Comparison of ENCODE assay signal across 22 cellular contexts in the genomic region with DNA sequence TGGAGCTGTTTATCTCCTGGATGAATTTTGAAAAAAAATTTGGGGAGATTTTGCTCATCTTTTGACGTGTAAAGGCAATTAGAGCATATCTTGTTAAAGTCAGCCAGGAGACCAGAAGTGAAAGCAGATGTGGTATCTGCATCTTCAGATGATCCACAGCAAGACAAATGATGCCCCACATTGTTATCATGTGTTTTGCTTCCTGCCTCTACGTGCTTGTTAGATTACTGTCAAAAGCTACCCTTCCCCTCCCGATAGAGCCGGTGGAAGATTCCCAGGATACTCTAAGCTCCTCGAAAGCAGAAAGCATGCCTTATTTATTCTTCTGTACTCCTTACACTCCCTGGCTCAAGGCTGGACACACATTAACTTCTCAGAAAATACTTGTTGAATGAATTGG. TPM values are rescaled to one million over a fixed set of nuclear protein-coding genes. Genes with fewer than 3 reads are reported as not detected.
"Had no signal": no experiment of that assay in that cellular context is flagged by ENCODE, and none has a peak within 500 bp of the region (broad histone marks: within the 10 kb centered on the region; RNA-seq: fewer than 3 reads in every experiment).

No MANE protein-coding gene starts in this region.

- H3K27me3 Mint-ChIP-seq: activated B cell treated with CpG ODN at 0.5 μM for 24 hours; activated CD8-positive, alpha-beta memory T cell treated with anti-CD3 and anti-CD28 coated beads, Interleukin-2, amount 10 ng/mL, durations not matched to agents 7 days and 5 days; activated T-helper 17 cell treated with anti-CD3 and anti-CD28 coated beads, Interleukin-2, amount 50 U/mL, for 72 hours; stimulated activated naive CD8-positive, alpha-beta T cell treated with anti-CD3 and anti-CD28 coated beads, Interleukin-15, Interleukin-2, amounts not matched to agents 100 ng/mL and 50 ng/mL, for 24 hours had no signal

- H3K9me3 ChIP-seq: body of pancreas, prostate gland, tibial nerve, uterus had no signal

- H3K4me1 Mint-ChIP-seq: activated B cell treated with CpG ODN at 0.5 μM for 24 hours; activated T-helper 17 cell treated with anti-CD3 and anti-CD28 coated beads, Interleukin-2, amount 50 U/mL, for 72 hours; naive B cell had no signal

- FAIRE-seq: frontal cortex, kidney had no signal

- DNase-seq: activated B cell treated with CpG ODN at 0.5 μM for 24 hours; activated CD4-positive, alpha-beta memory T cell treated with anti-CD3 and anti-CD28 coated beads, Interleukin-2, amount 10 ng/mL, durations not matched to agents 7 days and 5 days; activated CD4-positive, alpha-beta T cell treated with anti-CD3 and anti-CD28 coated beads for 4 hours; activated CD8-positive, alpha-beta memory T cell treated with anti-CD3 and anti-CD28 coated beads, Interleukin-2, amount 10 ng/mL, durations not matched to agents 7 days and 5 days; activated naive CD4-positive, alpha-beta T cell treated with Interleukin-2 at 50 U/mL for 16 hours; activated naive CD8-positive, alpha-beta T cell treated with anti-CD3 and anti-CD28 coated beads, Interleukin-2, amount 10 ng/mL, durations not matched to agents 7 days and 5 days; body of pancreas; effector memory CD8-positive, alpha-beta T cell; hypothalamus; kidney; left ventricle myocardium superior; naive B cell; right cardiac atrium; T-helper 9 cell; uterus had no signal

- H3K4me3 Mint-ChIP-seq: activated B cell treated with CpG ODN at 0.5 μM for 24 hours; activated CD4-positive, alpha-beta memory T cell treated with anti-CD3 and anti-CD28 coated beads, Interleukin-2, amount 10 ng/mL, durations not matched to agents 7 days and 5 days; activated CD8-positive, alpha-beta memory T cell treated with anti-CD3 and anti-CD28 coated beads, Interleukin-2, amount 10 ng/mL, durations not matched to agents 7 days and 5 days; activated naive CD8-positive, alpha-beta T cell treated with anti-CD3 and anti-CD28 coated beads, Interleukin-2, amount 10 ng/mL, durations not matched to agents 7 days and 5 days; activated T-helper 17 cell treated with anti-CD3 and anti-CD28 coated beads, Interleukin-2, amount 50 U/mL, for 72 hours; effector memory CD8-positive, alpha-beta T cell; naive B cell; neural crest cell; stimulated activated naive CD8-positive, alpha-beta T cell treated with anti-CD3 and anti-CD28 coated beads, Interleukin-15, Interleukin-2, amounts not matched to agents 100 ng/mL and 50 ng/mL, for 24 hours had no signal

- ATAC-seq: activated CD8-positive, alpha-beta memory T cell treated with anti-CD3 and anti-CD28 coated beads, Interleukin-2, amount 10 ng/mL, durations not matched to agents 7 days and 5 days; activated T-helper 17 cell treated with anti-CD3 and anti-CD28 coated beads, Interleukin-2, amount 50 U/mL, for 72 hours; body of pancreas; effector memory CD8-positive, alpha-beta T cell; left ventricle myocardium superior; right cardiac atrium had no signal

- H3K36me3 Mint-ChIP-seq: activated CD8-positive, alpha-beta memory T cell treated with anti-CD3 and anti-CD28 coated beads, Interleukin-2, amount 10 ng/mL, durations not matched to agents 7 days and 5 days; activated naive CD8-positive, alpha-beta T cell treated with anti-CD3 and anti-CD28 coated beads, Interleukin-2, amount 10 ng/mL, durations not matched to agents 7 days and 5 days; naive B cell had no signal

- H3K27ac Mint-ChIP-seq: activated B cell treated with CpG ODN at 0.5 μM for 24 hours; activated CD4-positive, alpha-beta memory T cell treated with anti-CD3 and anti-CD28 coated beads, Interleukin-2, amount 10 ng/mL, durations not matched to agents 7 days and 5 days; activated CD8-positive, alpha-beta memory T cell treated with anti-CD3 and anti-CD28 coated beads, Interleukin-2, amount 10 ng/mL, durations not matched to agents 7 days and 5 days; activated naive CD8-positive, alpha-beta T cell treated with anti-CD3 and anti-CD28 coated beads, Interleukin-2, amount 10 ng/mL, durations not matched to agents 7 days and 5 days; activated T-helper 17 cell treated with anti-CD3 and anti-CD28 coated beads, Interleukin-2, amount 50 U/mL, for 72 hours; effector memory CD8-positive, alpha-beta T cell; naive B cell; stimulated activated naive CD8-positive, alpha-beta T cell treated with anti-CD3 and anti-CD28 coated beads, Interleukin-15, Interleukin-2, amounts not matched to agents 100 ng/mL and 50 ng/mL, for 24 hours had no signal

RNA-seq across cellular contexts. Expression of gene COL17A1, which starts 12.9 kb away (rescaled TPM):
- total RNA-seq: activated B cell treated with CpG ODN at 0.5 μM for 24 hours; activated CD4-positive, alpha-beta memory T cell treated with anti-CD3 and anti-CD28 coated beads, Interleukin-2, amount 10 ng/mL, durations not matched to agents 7 days and 5 days; activated CD8-positive, alpha-beta memory T cell treated with anti-CD3 and anti-CD28 coated beads, Interleukin-2, amount 10 ng/mL, durations not matched to agents 7 days and 5 days; activated naive CD8-positive, alpha-beta T cell treated with anti-CD3 and anti-CD28 coated beads, Interleukin-2, amount 10 ng/mL, durations not matched to agents 7 days and 5 days; activated T-helper 17 cell treated with anti-CD3 and anti-CD28 coated beads, Interleukin-2, amount 50 U/mL, for 72 hours; mononuclear cell; neural crest cell had no signal
